ENCODE assay signal across 14 cellular contexts in genomic region chr9:97673922-97674321, GRCh38. TPM values are rescaled to one million over a fixed set of nuclear protein-coding genes. Genes with fewer than 3 reads are reported as not detected.
DNase-seq lines count a peak whose midpoint lies in the region; ATAC-seq and TF ChIP-seq lines count a peak whose summit lies in the region.
"Had no signal": no experiment of that assay in that cellular context is flagged by ENCODE, and none has a peak within 500 bp of the region (broad histone marks: within the 10 kb centered on the region; RNA-seq: fewer than 3 reads in every experiment).

No MANE protein-coding gene starts in this region.

- no peaks in the 10 kb centered on the region for H3K27me3 Mint-ChIP-seq in activated T-helper 17 cell treated with anti-CD3 and anti-CD28 coated beads, Interleukin-2, amount 50 U/mL, for 72 hours
- H3K27me3 Mint-ChIP-seq: CD8-positive, alpha-beta memory T cell had no signal

- H3K4me3 ChIP-seq in right lobe of liver: no peak overlapping the region
- H3K4me3 ChIP-seq in breast epithelium: no peak overlapping the region
- H3K4me3 ChIP-seq: BLaER1, PC-9 had no signal

- H3K27ac ChIP-seq in right lobe of liver (no peak overlapping the region), breast epithelium (no peak overlapping the region)
- H3K27ac ChIP-seq: BLaER1, KMS-11, PC-9 had no signal

- TF ChIP-seq POLR2A in right lobe of liver (IDR thresholded peaks at IDR 0.05) (no peak), breast epithelium (IDR thresholded peaks at IDR 0.05) (no peak)

- WGBS in right lobe of liver (ENCODE audit: insufficient coverage, low coverage, low lambda C conversion rate, missing lambda C conversion rate): 91% methylated on average over 3 of the region's 3 CpGs

- no peaks in the 10 kb centered on the region for H3K9me3 Mint-ChIP-seq in activated naive CD4-positive, alpha-beta T cell treated with anti-CD3 and anti-CD28 coated beads, Interleukin-2, amount 50 U/mL, for 72 hours
- no peaks in the 10 kb centered on the region for H3K9me3 Mint-ChIP-seq in activated T-helper 17 cell treated with anti-CD3 and anti-CD28 coated beads, Interleukin-2, amount 50 U/mL, for 72 hours
- H3K9me3 Mint-ChIP-seq: CD8-positive, alpha-beta memory T cell had no signal

- H3K36me3 Mint-ChIP-seq in activated naive CD4-positive, alpha-beta T cell treated with anti-CD3 and anti-CD28 coated beads, Interleukin-2, amount 50 U/mL, for 72 hours: peaks cover 0 to 11% of the 10 kb centered on the region in 2 donors
- peaks cover 100% of the 10 kb centered on the region for H3K36me3 Mint-ChIP-seq in activated T-helper 17 cell treated with anti-CD3 and anti-CD28 coated beads, Interleukin-2, amount 50 U/mL, for 72 hours (ENCODE audit: low read depth)

- H3K4me3 Mint-ChIP-seq in activated T-helper 17 cell treated with anti-CD3 and anti-CD28 coated beads, Interleukin-2, amount 50 U/mL, for 72 hours: no peak overlapping the region
- H3K4me3 Mint-ChIP-seq: CD8-positive, alpha-beta memory T cell had no signal

- peak overlapping the region; percentile 15 to 83 for H3K27ac Mint-ChIP-seq in activated naive CD4-positive, alpha-beta T cell treated with anti-CD3 and anti-CD28 coated beads, Interleukin-2, amount 50 U/mL, for 72 hours
- peak overlapping the region; percentile 24 for H3K27ac Mint-ChIP-seq in activated T-helper 17 cell treated with anti-CD3 and anti-CD28 coated beads, Interleukin-2, amount 50 U/mL, for 72 hours

- H3K4me1 ChIP-seq in right lobe of liver (peaks cover 0 to 10% (median 2%) of the 10 kb centered on the region in 4 donors), breast epithelium (no peaks in the 10 kb centered on the region)
- H3K4me1 ChIP-seq: BLaER1 had no signal

- no peak for TF ChIP-seq CTCF in right lobe of liver (IDR thresholded peaks at IDR 0.05)
- TF ChIP-seq CTCF in breast epithelium (IDR thresholded peaks at IDR 0.05): no peak

- peaks cover 0 to 62% (median 30%) of the 10 kb centered on the region in 4 donors for H3K36me3 ChIP-seq in right lobe of liver
- H3K36me3 ChIP-seq in breast epithelium: peaks cover 3% of the 10 kb centered on the region

- DNase-seq in NCI-H1417 (lab: John Stamatoyannopoulos, UW) (peak in 2 of 3 experiments; percentile 41 to 75), NCI-H1417 treated with DMSO at 0.1 percent for 48 hours (lab: John Stamatoyannopoulos, UW) (no peak), right lobe of liver (no peak), cardiac septum (ENCODE audit: low spot score) (no peak), breast epithelium (ENCODE audit: low spot score in 2 of 2) (no peak)
- DNase-seq in activated naive CD4-positive, alpha-beta T cell treated with anti-CD3 and anti-CD28 coated beads, Interleukin-2, amount 50 U/mL, for 72 hours (ENCODE audit: low spot score in 2 of 2): no peak
- no peak for DNase-seq in activated naive CD4-positive, alpha-beta T cell treated with Interleukin-2 at 50 U/mL for 16 hours
- DNase-seq: CD8-positive, alpha-beta memory T cell; DMS79; NCI-H187; PC-9 had no signal

- H3K4me1 Mint-ChIP-seq in activated T-helper 17 cell treated with anti-CD3 and anti-CD28 coated beads, Interleukin-2, amount 50 U/mL, for 72 hours: no peaks in the 10 kb centered on the region

- no peak for ATAC-seq in activated naive CD4-positive, alpha-beta T cell treated with anti-CD3 and anti-CD28 coated beads, Interleukin-2, amount 50 U/mL, for 72 hours
- no peak for ATAC-seq in activated T-helper 17 cell treated with anti-CD3 and anti-CD28 coated beads, Interleukin-2, amount 50 U/mL, for 72 hours (replicated peaks)
- ATAC-seq in right lobe of liver: peak in 3 of 4 donors; percentile 40 to 56 (median 45)

- no peaks in the 10 kb centered on the region for H3K9me3 ChIP-seq in right lobe of liver
- H3K9me3 ChIP-seq in breast epithelium: no peaks in the 10 kb centered on the region
- H3K9me3 ChIP-seq: BLaER1 had no signal

- H3K27me3 ChIP-seq in right lobe of liver: no peaks in the 10 kb centered on the region
- no peaks in the 10 kb centered on the region for H3K27me3 ChIP-seq in breast epithelium
- H3K27me3 ChIP-seq: BLaER1 had no signal

- intact Hi-C loops in right lobe of liver (cut with DNase I) (no loop called here), cardiac septum (cut with DNase I) (no loop called here), breast epithelium (cut with DNase I; ENCODE audit: low total_unique reads) (no loop called here)

RNA-seq across cellular contexts. Expression of gene XPA, which starts 23.2 kb away (rescaled TPM):
- 1 to 10 TPM; 7.7 to 8.4 TPM for total RNA-seq in activated naive CD4-positive, alpha-beta T cell treated with anti-CD3 and anti-CD28 coated beads, Interleukin-2, amount 50 U/mL, for 72 hours
- 10 to 100 TPM; 14.0 to 16.6 TPM for total RNA-seq in activated T-helper 17 cell treated with anti-CD3 and anti-CD28 coated beads, Interleukin-2, amount 50 U/mL, for 72 hours
- total RNA-seq in right lobe of liver (1 to 10 TPM; 4.4 to 9.0 (median 6.7) TPM), cardiac septum (10.3 TPM), breast epithelium (10 to 100 TPM; 15.4 to 16.8 (median 16.7) TPM)

RNA-seq across cellular contexts. Expression of gene NCBP1, which starts 40.3 kb away (rescaled TPM):
- total RNA-seq in activated naive CD4-positive, alpha-beta T cell treated with anti-CD3 and anti-CD28 coated beads, Interleukin-2, amount 50 U/mL, for 72 hours: 10 to 100 TPM; 36.9 to 41.2 TPM
- 10 to 100 TPM; 33.5 to 47.7 TPM for total RNA-seq in activated T-helper 17 cell treated with anti-CD3 and anti-CD28 coated beads, Interleukin-2, amount 50 U/mL, for 72 hours
- 10 to 100 TPM; 10.9 to 15.3 (median 12.5) TPM for total RNA-seq in right lobe of liver
- 18.5 TPM for total RNA-seq in cardiac septum
- total RNA-seq in breast epithelium: 10 to 100 TPM; 25.0 to 33.2 (median 30.2) TPM

RNA-seq across cellular contexts. Expression of gene TSTD2, which starts 40.8 kb away (rescaled TPM):
- 10 to 100 TPM; 14.2 to 18.1 TPM for total RNA-seq in activated naive CD4-positive, alpha-beta T cell treated with anti-CD3 and anti-CD28 coated beads, Interleukin-2, amount 50 U/mL, for 72 hours
- total RNA-seq in activated T-helper 17 cell treated with anti-CD3 and anti-CD28 coated beads, Interleukin-2, amount 50 U/mL, for 72 hours: 10 to 100 TPM; 11.6 to 13.5 TPM
- total RNA-seq in right lobe of liver (10 to 100 TPM in 1 of 6 experiments, 1 to 10 TPM in 5; 7.9 to 10.2 (median 9.0) TPM), cardiac septum (20.8 TPM), breast epithelium (10 to 100 TPM; 21.8 to 25.9 (median 24.4) TPM)

Comparison
In these comparisons a context has a peak if more than half of its experiments do, and no peak if none do; other contexts are left out.
1. DNase-seq: peak in NCI-H1417 (2 of 3); none in NCI-H1417 treated with DMSO at 0.1 percent for 48 hours (single experiment), activated naive CD4-positive, alpha-beta T cell treated with anti-CD3 and anti-CD28 coated beads, Interleukin-2, amount 50 U/mL, for 72 hours (0 of 2), activated naive CD4-positive, alpha-beta T cell treated with Interleukin-2 at 50 U/mL for 16 hours (single experiment), right lobe of liver (0 of 3), cardiac septum (single experiment) and breast epithelium (0 of 2).
2. ATAC-seq: peak in right lobe of liver (3 of 4); none in activated naive CD4-positive, alpha-beta T cell treated with anti-CD3 and anti-CD28 coated beads, Interleukin-2, amount 50 U/mL, for 72 hours (0 of 2) and activated T-helper 17 cell treated with anti-CD3 and anti-CD28 coated beads, Interleukin-2, amount 50 U/mL, for 72 hours (single experiment).